Comparison of ENCODE assay signal across 14 cellular contexts in the genomic region with DNA sequence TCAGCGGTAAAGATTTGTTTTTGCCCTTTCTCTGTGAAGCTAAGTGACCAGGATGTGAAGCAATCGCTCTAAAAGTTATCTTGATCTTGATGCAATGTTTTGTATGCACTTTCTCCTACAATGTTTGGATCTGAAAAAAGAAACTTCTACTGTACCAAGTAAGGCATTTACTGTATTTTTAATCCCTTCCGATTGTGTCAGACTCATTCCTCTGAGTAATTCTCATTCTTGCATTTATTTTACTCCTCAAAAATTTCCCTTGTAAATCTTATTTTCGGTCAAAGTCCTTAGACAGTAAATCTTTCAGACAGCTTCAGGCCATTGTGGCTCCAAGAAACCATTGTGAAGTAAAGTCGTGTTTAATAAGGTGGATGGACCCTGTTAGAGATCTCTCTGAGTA.
DNase-seq lines count a peak whose midpoint lies in the region; ATAC-seq and TF ChIP-seq lines count a peak whose summit lies in the region.
"Had no signal": no experiment of that assay in that cellular context is flagged by ENCODE, and none has a peak within 500 bp of the region (broad histone marks: within the 10 kb centered on the region; RNA-seq: fewer than 3 reads in every experiment).

No MANE protein-coding gene starts in this region.

- peak; percentile 65 for ATAC-seq in RWPE2 (ENCODE audit: low read depth)
- no peak for ATAC-seq in HG03354 (IDR thresholded peaks at IDR 0.05; ENCODE audit: poor library complexity, severe bottlenecking, unreplicated experiment)

- no peaks in the 10 kb centered on the region for H4K20me1 ChIP-seq in GM23248 (ENCODE audit: insufficient read depth)

- WGBS in GM23248 (ENCODE audit: low coverage in 1 of 2, low lambda C conversion rate in 2 of 2, missing lambda C conversion rate in 2 of 2), 2 experiments = 6 to 8% methylated on average over 5 of the region's 5 CpGs

- H3F3A ChIP-seq in GM23248 (ENCODE audit: insufficient read depth) = peaks cover 31% of the 10 kb centered on the region

- peak overlapping the region; percentile 65 for H2AFZ ChIP-seq in GM23248

- H3K36me3 ChIP-seq in GM23248 (ENCODE audit: low read depth) (no peaks in the 10 kb centered on the region), RWPE2 (ENCODE audit: low read depth) (no peaks in the 10 kb centered on the region), subcutaneous abdominal adipose tissue (ENCODE audit: control insufficient read depth in 5 of 5, insufficient read depth in 5 of 5, low read length in 5 of 5) (no peaks in the 10 kb centered on the region)

- H3K27ac ChIP-seq in GM23248 (peak overlapping the region; percentile 76), RWPE2 (ENCODE audit: poor library complexity, severe bottlenecking) (peak overlapping the region; percentile 50), subcutaneous abdominal adipose tissue (ENCODE audit: low read depth, low read length) (peak overlapping the region; percentile 7)

- peak overlapping the region; percentile 87 for H3K4me2 ChIP-seq in GM23248 (ENCODE audit: unreplicated experiment)

- H3K9ac ChIP-seq in GM23248 (peak overlapping the region; percentile 52), subcutaneous abdominal adipose tissue (ENCODE audit: low read length in 5 of 5) (no peak overlapping the region)

- H3K4me1 ChIP-seq in GM23248 (ENCODE audit: insufficient read depth) = peaks cover 23% of the 10 kb centered on the region
- H3K4me1 ChIP-seq in RWPE2 (ENCODE audit: insufficient read depth, poor library complexity, severe bottlenecking) = peaks cover 14% of the 10 kb centered on the region
- H3K4me1 ChIP-seq in subcutaneous abdominal adipose tissue (ENCODE audit: control insufficient read depth in 5 of 5, insufficient read depth in 5 of 5, low read length in 5 of 5) = peaks cover 0 to 6% (median 0%) of the 10 kb centered on the region in 5 donors

- H3K9me2 ChIP-seq in GM23248 (ENCODE audit: insufficient read depth) = no peaks in the 10 kb centered on the region

- in situ Hi-C loops in GM23248 (cut with MboI) = no loop called here

- TF ChIP-seq CTCF in RWPE2 (IDR thresholded peaks at IDR 0.05; ENCODE audit: poor library complexity, severe bottlenecking) = no peak
- TF ChIP-seq CTCF in fibroblast of the aortic adventitia (IDR thresholded peaks at IDR 0.05; ENCODE audit: insufficient read depth, low read length) = no peak

- H3K27me3 ChIP-seq in GM23248 (replicated peaks; ENCODE audit: insufficient read depth) (no peaks in the 10 kb centered on the region), RWPE2 (ENCODE audit: insufficient read depth, poor library complexity, severe bottlenecking) (no peaks in the 10 kb centered on the region), subcutaneous abdominal adipose tissue (ENCODE audit: control insufficient read depth in 5 of 5, insufficient read depth in 4 of 5, low read length in 5 of 5) (no peaks in the 10 kb centered on the region)

- H3K79me2 ChIP-seq in GM23248 (ENCODE audit: insufficient read depth) = no peaks in the 10 kb centered on the region

- H3K9me3 ChIP-seq in GM23248 (ENCODE audit: low read depth) (no peaks in the 10 kb centered on the region), RWPE2 (ENCODE audit: severe bottlenecking) (no peaks in the 10 kb centered on the region), subcutaneous abdominal adipose tissue (ENCODE audit: control insufficient read depth in 5 of 5, low read length in 5 of 5) (no peaks in the 10 kb centered on the region)

- H3K4me3 ChIP-seq in GM23248 (peak overlapping the region; percentile 57), RWPE2 (ENCODE audit: severe bottlenecking) (no peak overlapping the region), fibroblast of the aortic adventitia (ENCODE audit: low read depth, low read length) (no peak overlapping the region), subcutaneous abdominal adipose tissue (ENCODE audit: low read depth in 1 of 5, low read length in 5 of 5) (peak overlapping the region in 1 of 5 donors; percentile 26)

- DNase-seq in GM23248 = peak; percentile 80
- DNase-seq in RWPE2 (ENCODE audit: low spot score) = no peak
- DNase-seq in fibroblast of the aortic adventitia (ENCODE audit: low read depth) = peak; percentile 89
- DNase-seq in NCI-H748 treated with DMSO at 0.1 percent for 48 hours (lab: John Stamatoyannopoulos, UW) = no peak
- no peak for DNase-seq in RKO (ENCODE audit: low spot score)
- DNase-seq in activated CD4-positive, alpha-beta T cell treated with anti-CD3 and anti-CD28 coated beads, Interleukin-2, amount 50 U/mL, for 1 hour = no peak
- DNase-seq: activated naive CD4-positive, alpha-beta T cell treated with anti-CD3 and anti-CD28 coated beads, Interleukin-2, amount 10 ng/mL, durations not matched to agents 7 days and 5 days; COR-L47; KG1; NCI-H69; Right ventricle myocardium superior; substantia nigra had no signal

Comparison
In these comparisons a context has a peak if more than half of its experiments do, and no peak if none do; other contexts are left out.
1. DNase-seq: peak in GM23248 (single experiment) and fibroblast of the aortic adventitia (single experiment); none in RWPE2 (single experiment), NCI-H748 treated with DMSO at 0.1 percent for 48 hours (single experiment), RKO (single experiment) and activated CD4-positive, alpha-beta T cell treated with anti-CD3 and anti-CD28 coated beads, Interleukin-2, amount 50 U/mL, for 1 hour (single experiment).
2. H3K27ac ChIP-seq: peak in every context shown above with its lines; median percentile 76 in GM23248; 50 in RWPE2; 7 in subcutaneous abdominal adipose tissue.